Comparison of ENCODE assay signal across 21 cellular contexts in genomic region chr6:54700158-54700557, GRCh38.
"Had no signal": no experiment of that assay in that cellular context is flagged by ENCODE, and none has a peak within 500 bp of the region (broad histone marks: within the 10 kb centered on the region; RNA-seq: fewer than 3 reads in every experiment).

No MANE protein-coding gene starts in this region.

- H3K36me3 ChIP-seq: adrenal gland, ovary, tibial nerve, vagina had no signal

- H3K9me3 ChIP-seq: adrenal gland, ovary, tibial nerve, vagina had no signal

- H3K4me3 Mint-ChIP-seq: activated CD4-positive, alpha-beta T cell treated with anti-CD3 and anti-CD28 coated beads, Interleukin-2, amount 10 ng/mL, durations not matched to agents 7 days and 5 days; activated naive CD4-positive, alpha-beta T cell treated with anti-CD3 and anti-CD28 coated beads, Interleukin-2, amount 50 U/mL, for 24 hours; activated T-cell treated with anti-CD3 and anti-CD28 coated beads, Interleukin-2, amount 50 U/mL, for 72 hours; dendritic cell treated with granulocyte-macrophage colony-stimulating factor and Interleukin-4, amounts not matched to agents 40 ng/mL and 50 ng/mL, for 4 days; naive thymus-derived CD8-positive, alpha-beta T cell; T-helper 1 cell treated with Interleukin-12 subunit alpha and Interleukin-12 subunit beta and Interleukin-4 antibody, amounts not matched to agents 30 μg/mL and 1 μg/mL, for 36 hours had no signal

- H3K4me3 ChIP-seq: adrenal gland, ovary, tibial nerve, vagina had no signal

- H3K27ac ChIP-seq: adrenal gland, ovary, tibial nerve, vagina had no signal

- H3K9me3 Mint-ChIP-seq: activated CD4-positive, alpha-beta T cell treated with anti-CD3 and anti-CD28 coated beads, Interleukin-2, amount 10 ng/mL, durations not matched to agents 7 days and 5 days; activated naive CD4-positive, alpha-beta T cell treated with anti-CD3 and anti-CD28 coated beads, Interleukin-2, amount 50 U/mL, for 24 hours; dendritic cell treated with granulocyte-macrophage colony-stimulating factor and Interleukin-4, amounts not matched to agents 40 ng/mL and 50 ng/mL, for 4 days; T-helper 1 cell treated with Interleukin-12 subunit alpha and Interleukin-12 subunit beta and Interleukin-4 antibody, amounts not matched to agents 30 μg/mL and 1 μg/mL, for 36 hours had no signal

- H3K27ac Mint-ChIP-seq: activated CD4-positive, alpha-beta T cell treated with anti-CD3 and anti-CD28 coated beads, Interleukin-2, amount 10 ng/mL, durations not matched to agents 7 days and 5 days; activated naive CD4-positive, alpha-beta T cell treated with anti-CD3 and anti-CD28 coated beads, Interleukin-2, amount 50 U/mL, for 24 hours; activated T-cell treated with anti-CD3 and anti-CD28 coated beads, Interleukin-2, amount 50 U/mL, for 72 hours; dendritic cell treated with granulocyte-macrophage colony-stimulating factor and Interleukin-4, amounts not matched to agents 40 ng/mL and 50 ng/mL, for 4 days; naive thymus-derived CD8-positive, alpha-beta T cell; T-helper 1 cell treated with Interleukin-12 subunit alpha and Interleukin-12 subunit beta and Interleukin-4 antibody, amounts not matched to agents 30 μg/mL and 1 μg/mL, for 36 hours had no signal

- H3K4me1 Mint-ChIP-seq: activated CD4-positive, alpha-beta T cell treated with anti-CD3 and anti-CD28 coated beads, Interleukin-2, amount 10 ng/mL, durations not matched to agents 7 days and 5 days; activated naive CD4-positive, alpha-beta T cell treated with anti-CD3 and anti-CD28 coated beads, Interleukin-2, amount 50 U/mL, for 24 hours had no signal

- H3K4me1 ChIP-seq: adrenal gland, vagina had no signal

- H3K36me3 Mint-ChIP-seq: activated naive CD4-positive, alpha-beta T cell treated with anti-CD3 and anti-CD28 coated beads, Interleukin-2, amount 50 U/mL, for 24 hours; naive thymus-derived CD8-positive, alpha-beta T cell had no signal

- H3K27me3 ChIP-seq: adrenal gland, ovary, tibial nerve, vagina had no signal

- H3K27me3 Mint-ChIP-seq: activated CD4-positive, alpha-beta T cell treated with anti-CD3 and anti-CD28 coated beads, Interleukin-2, amount 10 ng/mL, durations not matched to agents 7 days and 5 days; activated naive CD4-positive, alpha-beta T cell treated with anti-CD3 and anti-CD28 coated beads, Interleukin-2, amount 50 U/mL, for 24 hours; dendritic cell treated with granulocyte-macrophage colony-stimulating factor and Interleukin-4, amounts not matched to agents 40 ng/mL and 50 ng/mL, for 4 days had no signal

- ATAC-seq: activated CD4-positive, CD25-positive, alpha-beta regulatory T cell treated with anti-CD3 and anti-CD28 coated beads, Interleukin-2, amount 50 U/mL, for 24 hours; activated T-cell treated with anti-CD3 and anti-CD28 coated beads, Interleukin-2, amount 50 U/mL, for 72 hours; left ventricle myocardium superior; naive thymus-derived CD8-positive, alpha-beta T cell; sciatic nerve had no signal

- DNase-seq: activated CD4-positive, alpha-beta T cell treated with anti-CD3 and anti-CD28 coated beads, Interleukin-2, amount 10 ng/mL, durations not matched to agents 7 days and 5 days; activated CD8-positive, alpha-beta memory T cell treated with anti-CD3 and anti-CD28 coated beads, Interleukin-2, amount 50 U/mL, for 4 hours; activated gamma-delta T cell; activated T-cell treated with anti-CD3 and anti-CD28 coated beads, Interleukin-2, amount 50 U/mL, for 72 hours; adrenal gland; effector CD8-positive, alpha-beta T cell; hippocampal formation; islet precursor cell; left ventricle myocardium superior; mesenchymal stem cell; naive thymus-derived CD8-positive, alpha-beta T cell; ovary; stimulated activated CD8-positive, alpha-beta memory T cell treated with anti-CD3 and anti-CD28 coated beads, Interleukin-4, amount 100 ng/mL, for 48 hours; stimulated activated naive CD4-positive, alpha-beta T cell treated with Interleukin-2 at 50 U/mL for 16 hours had no signal
